11 cellular contexts compared by ENCODE assay signal in genomic region chr6:107894821-107895396, GRCh38.
A peak's percentile ranks its signal among the peaks of the same experiment; 100 is the strongest.
DNase-seq lines count a peak whose midpoint lies in the region; ATAC-seq and TF ChIP-seq lines count a peak whose summit lies in the region.
"Had no signal": no experiment of that assay in that cellular context is flagged by ENCODE, and none has a peak within 500 bp of the region (broad histone marks: within the 10 kb centered on the region; RNA-seq: fewer than 3 reads in every experiment).

No MANE protein-coding gene starts in this region.

- no peaks in the 10 kb centered on the region for H3K27me3 ChIP-seq in GM06990 (replicated peaks; ENCODE audit: control insufficient read depth, insufficient read depth, low read length)
- H3K27me3 ChIP-seq in muscle layer of duodenum (ENCODE audit: low read depth, low read length) = no peaks in the 10 kb centered on the region

- H3K27me3 Mint-ChIP-seq in HFFc6 (ENCODE audit: insufficient read depth) = no peaks in the 10 kb centered on the region; the same call in 1 of the 2 replicates

- no peak overlapping the region for H3K4me3 Mint-ChIP-seq in HFFc6

- no peak for TF ChIP-seq CTCF in GM06990 (IDR thresholded peaks at IDR 0.05; ENCODE audit: insufficient read depth, low read length, poor library complexity, severe bottlenecking)
- TF ChIP-seq CTCF in HFFc6 (IDR thresholded peaks at IDR 0.05) = no peak

- H3K4me3 ChIP-seq in GM06990 (replicated peaks; ENCODE audit: low read depth, low read length) = no peak overlapping the region
- no peak overlapping the region for H3K4me3 ChIP-seq in muscle layer of duodenum (ENCODE audit: low read depth in 1 of 2, low read length in 2 of 2)
- H3K4me3 ChIP-seq: lung had no signal

- H3K36me3 ChIP-seq in GM06990 (ENCODE audit: control insufficient read depth, insufficient read depth, low read length) = peaks cover 8% of the 10 kb centered on the region
- peaks cover 29 to 45% of the 10 kb centered on the region in 2 donors for H3K36me3 ChIP-seq in muscle layer of duodenum (ENCODE audit: control insufficient read depth in 1 of 2, insufficient read depth in 2 of 2, low read length in 2 of 2)

- peaks cover 47% of the 10 kb centered on the region for H3K36me3 Mint-ChIP-seq in HFFc6 (ENCODE audit: low read depth)

- peak overlapping the region; percentile 2 for H3K27ac Mint-ChIP-seq in HFFc6

- H3K4me1 Mint-ChIP-seq in HFFc6 (ENCODE audit: low read depth) = peaks cover 9% of the 10 kb centered on the region

- ATAC-seq in HG02973 (IDR thresholded peaks at IDR 0.05; ENCODE audit: unreplicated experiment) = no peak
- ATAC-seq in GM18909 (IDR thresholded peaks at IDR 0.05; ENCODE audit: poor library complexity, unreplicated experiment) = no peak

- H3K4me1 ChIP-seq in muscle layer of duodenum (ENCODE audit: control insufficient read depth in 1 of 2, insufficient read depth in 2 of 2, low read length in 2 of 2) = no peaks in the 10 kb centered on the region

- DNase-seq in GM06990 (ENCODE audit: extremely low read depth, insufficient read length) (peak; percentile 30), HFFc6 (no peak), SW480 (ENCODE audit: low spot score) (peak; percentile 5), putamen (ENCODE audit: low spot score) (no peak), dermis blood vessel endothelial cell (no peak)
- DNase-seq: activated naive CD4-positive, alpha-beta T cell; NCI-H1105 had no signal

- H3K27ac ChIP-seq in muscle layer of duodenum (ENCODE audit: low read length) = peak overlapping the region; percentile 14

- no peaks in the 10 kb centered on the region; the same call in 1 of the 2 replicates for H3K9me3 Mint-ChIP-seq in HFFc6

- H3K9me3 ChIP-seq in muscle layer of duodenum (ENCODE audit: control insufficient read depth in 1 of 2, low read length in 2 of 2) = no peaks in the 10 kb centered on the region

Comparison
In these comparisons a context has a peak if more than half of its experiments do, and no peak if none do; other contexts are left out.
1. DNase-seq: peak in GM06990 (single experiment) and SW480 (single experiment); none in HFFc6 (single experiment), putamen (single experiment) and dermis blood vessel endothelial cell (single experiment).